12 cellular contexts compared by ENCODE assay signal in genomic region chr18:22822024-22822423, GRCh38.
A peak's percentile ranks its signal among the peaks of the same experiment; 100 is the strongest.
DNase-seq lines count a peak whose midpoint lies in the region; FAIRE-seq and TF ChIP-seq lines count a peak whose summit lies in the region.
"Had no signal": no experiment of that assay in that cellular context is flagged by ENCODE, and none has a peak within 500 bp of the region (broad histone marks: within the 10 kb centered on the region; RNA-seq: fewer than 3 reads in every experiment).

No MANE protein-coding gene starts in this region.

- H3K27me3 Mint-ChIP-seq in activated naive CD8-positive, alpha-beta T cell treated with anti-CD3 and anti-CD28 coated beads for 36 hours, result peaks cover 4% of the 10 kb centered on the region

- H3K9ac ChIP-seq in HUES48 (ENCODE audit: low read depth, low read length), result 0 out of 2 replicates have a peak overlapping the region, but pooled peaks have one; percentile 4

- no peak for FAIRE-seq in D721Med (lab: Jason Lieb, UNC)
- FAIRE-seq: HepG2 had no signal

- DNase-seq in SIG-M5 (lab: John Stamatoyannopoulos, UW) (peak; percentile 6), glomerular visceral epithelial cell (ENCODE audit: extremely low spot score) (peak; percentile 43), stromal cell of bone marrow (ENCODE audit: low read depth) (peak; percentile 52), D721Med (ENCODE audit: insufficient read length, low spot score) (no peak)
- no peak for DNase-seq in activated naive CD8-positive, alpha-beta T cell treated with anti-CD3 and anti-CD28 coated beads for 36 hours
- no peak for DNase-seq in activated T-cell treated with anti-CD3 and anti-CD28 coated beads, Interleukin-2, amount 50 U/mL, for 48 hours
- DNase-seq: activated naive CD8-positive, alpha-beta T cell treated with anti-CD3 and anti-CD28 coated beads, Interleukin-2, amount 10 ng/mL, durations not matched to agents 7 days and 5 days; esophagus squamous epithelium; testis; WERI-Rb-1 had no signal

- H3K36me3 Mint-ChIP-seq in activated naive CD8-positive, alpha-beta T cell treated with anti-CD3 and anti-CD28 coated beads for 36 hours, result no peaks in the 10 kb centered on the region
- H3K36me3 Mint-ChIP-seq: activated naive CD8-positive, alpha-beta T cell treated with anti-CD3 and anti-CD28 coated beads, Interleukin-2, amount 10 ng/mL, durations not matched to agents 7 days and 5 days had no signal

- H3K36me3 ChIP-seq in HUES48 (ENCODE audit: control insufficient read depth, insufficient read depth, low read length), result no peaks in the 10 kb centered on the region
- H3K36me3 ChIP-seq: esophagus squamous epithelium, WERI-Rb-1 had no signal

- no peaks in the 10 kb centered on the region for H3K9me3 ChIP-seq in HUES48 (ENCODE audit: control insufficient read depth, insufficient read depth, low read length)
- H3K9me3 ChIP-seq: esophagus squamous epithelium, testis had no signal

- TF ChIP-seq CTCF in D721Med (IDR thresholded peaks at IDR 0.05; ENCODE audit: insufficient read depth, missing control alignments), result no peak

- H3K9me3 Mint-ChIP-seq in activated naive CD8-positive, alpha-beta T cell treated with anti-CD3 and anti-CD28 coated beads for 36 hours, result no peaks in the 10 kb centered on the region
- H3K9me3 Mint-ChIP-seq: activated naive CD8-positive, alpha-beta T cell treated with anti-CD3 and anti-CD28 coated beads, Interleukin-2, amount 10 ng/mL, durations not matched to agents 7 days and 5 days had no signal

- peak overlapping the region; percentile 89 for H3K27ac ChIP-seq in HUES48 (ENCODE audit: low read depth, low read length)
- H3K27ac ChIP-seq: esophagus squamous epithelium, testis, WERI-Rb-1 had no signal

- no peaks in the 10 kb centered on the region for H3K27me3 ChIP-seq in HUES48 (ENCODE audit: control insufficient read depth, insufficient read depth, low read length)
- H3K27me3 ChIP-seq: testis had no signal

- no peak overlapping the region for H3K27ac Mint-ChIP-seq in activated naive CD8-positive, alpha-beta T cell treated with anti-CD3 and anti-CD28 coated beads for 36 hours
- H3K27ac Mint-ChIP-seq: activated naive CD8-positive, alpha-beta T cell treated with anti-CD3 and anti-CD28 coated beads, Interleukin-2, amount 10 ng/mL, durations not matched to agents 7 days and 5 days had no signal

- peaks cover 24% of the 10 kb centered on the region for H3K4me1 ChIP-seq in HUES48 (ENCODE audit: control insufficient read depth, insufficient read depth, low read length)
- H3K4me1 ChIP-seq: testis had no signal

- H3K4me1 Mint-ChIP-seq in activated naive CD8-positive, alpha-beta T cell treated with anti-CD3 and anti-CD28 coated beads for 36 hours, result no peaks in the 10 kb centered on the region
- H3K4me1 Mint-ChIP-seq: activated naive CD8-positive, alpha-beta T cell treated with anti-CD3 and anti-CD28 coated beads, Interleukin-2, amount 10 ng/mL, durations not matched to agents 7 days and 5 days had no signal

- no peak overlapping the region; the same call in 1 of the 2 replicates for H3K4me3 ChIP-seq in HUES48 (ENCODE audit: low read depth, low read length)
- H3K4me3 ChIP-seq: esophagus squamous epithelium, testis had no signal

- H3K4me3 Mint-ChIP-seq in activated naive CD8-positive, alpha-beta T cell treated with anti-CD3 and anti-CD28 coated beads for 36 hours, result no peak overlapping the region
- H3K4me3 Mint-ChIP-seq: activated naive CD8-positive, alpha-beta T cell treated with anti-CD3 and anti-CD28 coated beads, Interleukin-2, amount 10 ng/mL, durations not matched to agents 7 days and 5 days had no signal

Comparison
In these comparisons a context has a peak if more than half of its experiments do, and no peak if none do; other contexts are left out.
1. DNase-seq: peak in SIG-M5 (single experiment), glomerular visceral epithelial cell (single experiment) and stromal cell of bone marrow (single experiment); none in activated naive CD8-positive, alpha-beta T cell treated with anti-CD3 and anti-CD28 coated beads for 36 hours (single experiment), D721Med (single experiment) and activated T-cell treated with anti-CD3 and anti-CD28 coated beads, Interleukin-2, amount 50 U/mL, for 48 hours (0 of 2).